8 cellular contexts compared by ENCODE assay signal in the genomic region with DNA sequence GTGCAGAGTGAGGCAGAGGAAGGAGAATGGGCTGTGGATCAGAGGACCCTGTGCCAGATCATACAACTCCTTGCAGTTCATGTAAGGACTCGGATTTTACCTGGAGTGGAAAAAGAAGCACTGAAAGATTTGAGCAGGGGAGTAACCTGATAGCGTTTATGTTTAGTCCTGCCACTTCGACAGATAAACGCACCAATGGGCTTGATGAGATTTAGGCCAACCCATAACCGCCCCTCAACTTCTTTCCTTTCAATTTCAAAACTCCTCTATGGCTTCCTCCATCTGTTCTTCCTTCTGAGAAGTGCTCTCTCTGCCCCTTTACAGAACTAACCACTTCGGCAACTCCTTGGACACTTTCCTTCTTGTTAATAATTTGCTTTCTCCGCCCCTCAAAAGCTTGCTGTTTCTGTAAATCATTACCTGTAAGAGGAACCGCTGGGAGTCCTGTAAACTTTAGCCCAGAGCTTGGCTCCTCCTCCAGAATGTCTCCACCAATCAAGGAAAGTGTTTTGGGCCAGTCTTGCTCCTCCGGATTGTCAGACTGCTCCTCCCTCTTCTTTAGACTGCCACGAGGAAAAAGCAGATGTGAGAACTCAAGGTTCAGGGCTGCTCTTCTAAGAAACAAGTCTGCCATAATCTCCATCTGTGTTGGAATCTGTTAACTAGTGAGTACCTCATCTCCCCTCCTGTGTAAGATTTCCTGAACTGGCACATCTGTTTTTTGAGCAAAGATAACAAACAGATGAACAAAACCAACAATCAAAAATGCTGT. TPM values are rescaled to one million over a fixed set of nuclear protein-coding genes. Genes with fewer than 3 reads are reported as not detected.
DNase-seq lines count a peak whose midpoint lies in the region; ATAC-seq and TF ChIP-seq lines count a peak whose summit lies in the region.

TSS of gene ACSM3 (plus strand) at position 554 of the 772 bp plus-strand sequence. CDS start 6,021 bp downstream, outside the sequence.

- no peak within 1 kb of the TSS for H2AK5ac ChIP-seq in H9 (ENCODE audit: insufficient read length, low read length)

- H3K36me3 Mint-ChIP-seq in H9 (ENCODE audit: insufficient read depth in 1 of 3, low read depth in 3 of 3): peaks cover 0 to 10% (median 0%) of the 10 kb centered on the region in 3 experiments; a peak in 1 of 7 replicates

- H3K4me1 ChIP-seq in H9 (ENCODE audit: insufficient read depth, low read length): no peaks in the 10 kb centered on the region
- peaks cover 3 to 18% of the 10 kb centered on the region in 2 donors for H3K4me1 ChIP-seq in duodenal mucosa (ENCODE audit: control insufficient read depth in 1 of 2, insufficient read depth in 2 of 2, low read length in 2 of 2)
- peaks cover 11% of the 10 kb centered on the region for H3K4me1 ChIP-seq in lower lobe of right lung

- no peak within 1 kb of the TSS for H3K14ac ChIP-seq in H9 (ENCODE audit: insufficient read depth, low read length)

- H2BK5ac ChIP-seq in H9 (ENCODE audit: insufficient read length, low read length): no peak within 1 kb of the TSS

- H4K8ac ChIP-seq in H9 (replicated peaks; ENCODE audit: insufficient read length, low read depth, low read length): no peak within 1 kb of the TSS

- intact Hi-C loops in lower lobe of right lung (cut with DNase I): no loop called here

- H3T11ph ChIP-seq in H9 (ENCODE audit: low read length): no peak within 1 kb of the TSS

- no peak within 1 kb of the TSS for H3K4ac ChIP-seq in H9 (ENCODE audit: low read depth, low read length)

- peak within 1 kb of the TSS; percentile 46 for H3K4me2 ChIP-seq in H9 (ENCODE audit: insufficient read depth, insufficient read length, low read length)

- H2BK120ac ChIP-seq in H9 (ENCODE audit: low read depth, low read length, poor library complexity, severe bottlenecking): no peak within 1 kb of the TSS

- H3K23ac ChIP-seq in H9 (ENCODE audit: insufficient read length, low read depth, low read length): no peak within 1 kb of the TSS

- no peak within 1 kb of the TSS for H2BK12ac ChIP-seq in H9 (ENCODE audit: insufficient read length, low read depth, low read length)

- no peak for TF ChIP-seq CTCF in GM10266 (IDR thresholded peaks at IDR 0.05; ENCODE audit: control insufficient read depth, insufficient read depth, low read depth, missing control alignments)
- no peak for TF ChIP-seq CTCF in H9 (conservative IDR thresholded peaks at IDR 0.05)
- TF ChIP-seq CTCF in lower lobe of right lung (IDR thresholded peaks at IDR 0.05): no peak

- H3K4me1 Mint-ChIP-seq in H9: peaks cover 16 to 18% of the 10 kb centered on the region in 2 experiments

- H3K23me2 ChIP-seq in H9 (ENCODE audit: insufficient read length, low read depth, low read length, poor library complexity, severe bottlenecking): no peaks in the 10 kb centered on the region

- no peaks in the 10 kb centered on the region for H3K79me1 ChIP-seq in H9 (ENCODE audit: insufficient read depth, low read depth, low read length, poor library complexity, severe bottlenecking)

- H3K9me3 Mint-ChIP-seq in H9: peaks cover 10 to 12% of the 10 kb centered on the region in 2 experiments

- peak; percentile 82 for DNase-seq in GM10266 (ENCODE audit: extremely low spot score)
- peak; percentile 85 for DNase-seq in H9
- peak; percentile 51 for DNase-seq in LHCN-M2 (ENCODE audit: low read depth)
- peak; percentile 53 to 68 for DNase-seq in activated CD4-positive, alpha-beta T cell treated with anti-CD3 and anti-CD28 coated beads for 4 hours
- DNase-seq in lower lobe of right lung: no peak
- peak; percentile 29 for DNase-seq in stimulated activated CD8-positive, alpha-beta memory T cell treated with anti-CD3 and anti-CD28 coated beads, Interleukin-4, amount 100 ng/mL, for 24 hours (ENCODE audit: low read depth)
- no peak for DNase-seq in NCI-H146 (lab: John Stamatoyannopoulos, UW)

- H3K18ac ChIP-seq in H9 (ENCODE audit: insufficient read length, low read depth, low read length): no peak within 1 kb of the TSS

- H3K4me3 Mint-ChIP-seq in H9: peak within 1 kb of the TSS; percentile 69 to 73

- H3K79me2 ChIP-seq in H9 (ENCODE audit: insufficient read depth, low read length): no peaks in the 10 kb centered on the region

- H3K9me3 ChIP-seq in H9 (ENCODE audit: control insufficient read depth, low read depth, low read length) (no peaks in the 10 kb centered on the region), duodenal mucosa (ENCODE audit: control insufficient read depth in 1 of 2, low read length in 2 of 2) (peaks cover 0 to 5% of the 10 kb centered on the region in 2 donors), lower lobe of right lung (no peaks in the 10 kb centered on the region)

- H4K20me1 ChIP-seq in H9 (ENCODE audit: control insufficient read depth, insufficient read depth, insufficient read length): no peaks in the 10 kb centered on the region

- peak within 1 kb of the TSS; percentile 5 to 83 (median 53); a peak in 4 of 7 replicates for H3K27ac Mint-ChIP-seq in H9

- peak within 1 kb of the TSS; percentile 55 for H3K9ac ChIP-seq in H9 (ENCODE audit: extremely low read depth, insufficient read length, low read length)
- peak within 1 kb of the TSS; percentile 48 to 57 for H3K9ac ChIP-seq in duodenal mucosa (ENCODE audit: low read depth in 1 of 2, low read length in 2 of 2)

- peak within 1 kb of the TSS; percentile 59 to 71 for H3K4me3 ChIP-seq in duodenal mucosa (ENCODE audit: low read depth in 1 of 2, low read length in 2 of 2)
- H3K4me3 ChIP-seq in lower lobe of right lung: peak within 1 kb of the TSS; percentile 53

- H3K27me3 ChIP-seq in H9 (ENCODE audit: insufficient read depth, low read length) (no peaks in the 10 kb centered on the region), duodenal mucosa (ENCODE audit: control insufficient read depth in 1 of 2, insufficient read depth in 2 of 2, low read length in 2 of 2) (no peaks in the 10 kb centered on the region), lower lobe of right lung (ENCODE audit: low read depth) (no peaks in the 10 kb centered on the region)

- no peak within 1 kb of the TSS for H4K5ac ChIP-seq in H9 (ENCODE audit: insufficient read length, low read depth, low read length)

- H2BK15ac ChIP-seq in H9 (ENCODE audit: low read depth, low read length): no peak within 1 kb of the TSS; the same call in 1 of the 2 replicates

- H3K27ac ChIP-seq in H9 (ENCODE audit: insufficient read length, low read depth, low read length) (no peak within 1 kb of the TSS), duodenal mucosa (ENCODE audit: low read depth, low read length) (peak within 1 kb of the TSS; percentile 22), lower lobe of right lung (peak within 1 kb of the TSS; percentile 83)

- peak within 1 kb of the TSS; percentile 69 for H2AFZ ChIP-seq in H9 (ENCODE audit: low read length)

- no peak within 1 kb of the TSS for H3K56ac ChIP-seq in H9 (ENCODE audit: insufficient read length, low read depth, low read length)

- ATAC-seq in lower lobe of right lung: peak; percentile 98 to 99

- H4K91ac ChIP-seq in H9 (ENCODE audit: insufficient read length, low read depth, low read length): no peak within 1 kb of the TSS

- H2BK20ac ChIP-seq in H9 (ENCODE audit: low read depth, low read length, poor library complexity, severe bottlenecking): no peak within 1 kb of the TSS

- H3K36me3 ChIP-seq in duodenal mucosa (ENCODE audit: control insufficient read depth in 1 of 2, insufficient read depth in 2 of 2, low read length in 2 of 2) (no peaks in the 10 kb centered on the region), lower lobe of right lung (no peaks in the 10 kb centered on the region)

- no CpG with 5 or more reads among the region's 10 CpGs for WGBS in H9 (ENCODE audit: extremely low coverage, insufficient read length, low lambda C conversion rate)

- H3K27me3 Mint-ChIP-seq in H9 (ENCODE audit: low read depth): peaks cover 5% of the 10 kb centered on the region

RNA-seq across cellular contexts. Expression of gene ACSM3, which starts in this region (rescaled TPM):
- 3.1 and 4.0 TPM in 2 replicates for total RNA-seq in H9 (2021)
- total RNA-seq in LHCN-M2 (2014; rRNA removed): 0.77 TPM in 1 of 2 replicates, not detected in the other
- 0.22 TPM for polyA plus RNA-seq in LHCN-M2 (2012)
- 25.2 TPM for total RNA-seq in lower lobe of right lung

Comparison
In these comparisons a context has a peak if more than half of its experiments do, and no peak if none do; other contexts are left out.
1. Peak in DNase-seq in LHCN-M2; RNA of the gene not detected or under 1 TPM.
2. DNase-seq: peak in GM10266 (single experiment), H9 (single experiment), activated CD4-positive, alpha-beta T cell treated with anti-CD3 and anti-CD28 coated beads for 4 hours (2 of 2) and stimulated activated CD8-positive, alpha-beta memory T cell treated with anti-CD3 and anti-CD28 coated beads, Interleukin-4, amount 100 ng/mL, for 24 hours (single experiment); none in lower lobe of right lung (single experiment) and NCI-H146 (single experiment).